8 cellular contexts compared by ENCODE assay signal in the genomic region with DNA sequence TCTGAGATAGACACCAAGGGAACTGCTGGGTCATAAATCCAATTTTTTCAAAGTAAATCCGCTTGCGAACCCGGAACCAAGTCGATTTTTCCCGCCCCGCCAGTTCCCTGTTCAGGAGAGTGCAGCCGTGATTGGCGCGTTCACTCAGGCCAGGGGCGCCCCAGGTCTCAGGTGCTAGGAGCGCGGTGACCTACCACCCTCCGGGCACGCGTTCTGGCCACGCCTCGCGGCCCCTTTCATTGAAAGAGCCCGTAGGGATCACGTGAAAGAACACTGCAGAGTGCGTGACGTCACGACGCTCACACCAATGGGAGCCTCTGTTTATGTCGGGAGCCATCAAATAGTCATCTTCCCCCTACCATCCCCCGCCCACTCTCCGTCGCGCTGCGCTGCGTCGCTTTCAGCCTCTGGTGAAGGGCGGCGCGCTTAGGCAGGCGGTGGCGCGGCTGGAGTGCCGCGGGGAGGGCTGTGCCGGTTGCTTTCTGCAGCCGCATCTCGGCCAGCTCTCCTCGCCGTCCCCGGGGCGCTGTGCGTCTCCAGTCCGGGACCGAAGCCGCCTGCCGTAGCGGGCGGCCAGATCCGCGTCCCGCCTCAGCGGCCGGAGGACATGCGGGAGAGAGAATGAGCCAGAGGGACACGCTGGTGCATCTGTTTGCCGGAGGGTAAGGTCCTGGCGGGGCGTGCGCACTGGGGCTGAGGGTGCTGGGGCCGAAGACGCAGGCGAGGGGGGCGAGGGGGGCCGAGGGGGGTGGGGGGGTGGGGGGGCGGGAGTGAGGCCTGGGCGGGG. TPM values are rescaled to one million over a fixed set of nuclear protein-coding genes. Genes with fewer than 3 reads are reported as not detected.
A peak's percentile ranks its signal among the peaks of the same experiment; 100 is the strongest.
DNase-seq lines count a peak whose midpoint lies in the region; ATAC-seq and TF ChIP-seq lines count a peak whose summit lies in the region.

A gene with protein sequence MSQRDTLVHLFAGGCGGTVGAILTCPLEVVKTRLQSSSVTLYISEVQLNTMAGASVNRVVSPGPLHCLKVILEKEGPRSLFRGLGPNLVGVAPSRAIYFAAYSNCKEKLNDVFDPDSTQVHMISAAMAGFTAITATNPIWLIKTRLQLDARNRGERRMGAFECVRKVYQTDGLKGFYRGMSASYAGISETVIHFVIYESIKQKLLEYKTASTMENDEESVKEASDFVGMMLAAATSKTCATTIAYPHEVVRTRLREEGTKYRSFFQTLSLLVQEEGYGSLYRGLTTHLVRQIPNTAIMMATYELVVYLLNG (plus strand): TSS at position 403 of the 787 bp plus-strand sequence. CDS start 219 bp downstream, at position 622.

- H3K36me3 ChIP-seq in RWPE2 (ENCODE audit: low read depth), result peaks cover 16% of the 10 kb centered on the region

- H3K27me3 Mint-ChIP-seq in activated T-helper 2 cell treated with anti-CD3 and anti-CD28 coated beads, Interferon-gamma antibody, Interleukin-2, Interleukin-4, amounts not matched to agents 10 μg/mL and 5 μg/mL and 100 μg/mL, durations not matched to agents 14 hours and 24 hours and 36 hours (ENCODE audit: low read depth), result peaks cover 13% of the 10 kb centered on the region
- H3K27me3 Mint-ChIP-seq in natural killer cell (ENCODE audit: low read depth in 2 of 2), result peaks cover under 1 to 8% of the 10 kb centered on the region in 2 donors

- no peak for TF ChIP-seq CTCF in RWPE2 (IDR thresholded peaks at IDR 0.05; ENCODE audit: poor library complexity, severe bottlenecking)
- TF ChIP-seq CTCF in natural killer cell (IDR thresholded peaks at IDR 0.05), result no peak

- H3K4me1 ChIP-seq in RWPE2 (ENCODE audit: insufficient read depth, poor library complexity, severe bottlenecking), result peaks cover 21% of the 10 kb centered on the region

- intact Hi-C loops in activated T-helper 2 cell treated with anti-CD3 and anti-CD28 coated beads, Interferon-gamma antibody, Interleukin-2, Interleukin-4, amounts not matched to agents 10 μg/mL and 5 μg/mL and 100 μg/mL, durations not matched to agents 14 hours and 24 hours and 36 hours (cut with micrococcal nuclease), result loop anchor here (1.0 to 10.0 kb wide), 4 partner anchors 36 to 1656 kb away; partner anchors contain the start of gene PLS1
- intact Hi-C loops in natural killer cell (cut with micrococcal nuclease), result loop anchor here (1.0 kb wide), 1 partner anchor 32 kb away; no protein-coding TSS in a partner anchor

- peak within 1 kb of the TSS; percentile 96 for H3K27ac Mint-ChIP-seq in activated T-helper 2 cell treated with anti-CD3 and anti-CD28 coated beads, Interferon-gamma antibody, Interleukin-2, Interleukin-4, amounts not matched to agents 10 μg/mL and 5 μg/mL and 100 μg/mL, durations not matched to agents 14 hours and 24 hours and 36 hours
- peak within 1 kb of the TSS; percentile 94 to 99 for H3K27ac Mint-ChIP-seq in natural killer cell

- H3K9me3 Mint-ChIP-seq in activated T-helper 2 cell treated with anti-CD3 and anti-CD28 coated beads, Interferon-gamma antibody, Interleukin-2, Interleukin-4, amounts not matched to agents 10 μg/mL and 5 μg/mL and 100 μg/mL, durations not matched to agents 14 hours and 24 hours and 36 hours, result no peaks in the 10 kb centered on the region
- H3K9me3 Mint-ChIP-seq in natural killer cell, result no peaks in the 10 kb centered on the region

- H3K4me1 Mint-ChIP-seq in activated T-helper 2 cell treated with anti-CD3 and anti-CD28 coated beads, Interferon-gamma antibody, Interleukin-2, Interleukin-4, amounts not matched to agents 10 μg/mL and 5 μg/mL and 100 μg/mL, durations not matched to agents 14 hours and 24 hours and 36 hours (ENCODE audit: low read depth), result peaks cover 34% of the 10 kb centered on the region
- H3K4me1 Mint-ChIP-seq in natural killer cell, result peaks cover 38 to 53% of the 10 kb centered on the region in 2 donors

- peaks cover 15% of the 10 kb centered on the region for H3K36me3 Mint-ChIP-seq in activated T-helper 2 cell treated with anti-CD3 and anti-CD28 coated beads, Interferon-gamma antibody, Interleukin-2, Interleukin-4, amounts not matched to agents 10 μg/mL and 5 μg/mL and 100 μg/mL, durations not matched to agents 14 hours and 24 hours and 36 hours (ENCODE audit: low read depth)
- H3K36me3 Mint-ChIP-seq in natural killer cell, result no peaks in the 10 kb centered on the region

- H3K27me3 ChIP-seq in RWPE2 (ENCODE audit: insufficient read depth, poor library complexity, severe bottlenecking), result no peaks in the 10 kb centered on the region

- H3K9me3 ChIP-seq in RWPE2 (ENCODE audit: severe bottlenecking), result no peaks in the 10 kb centered on the region

- H3K4me3 Mint-ChIP-seq in activated T-helper 2 cell treated with anti-CD3 and anti-CD28 coated beads, Interferon-gamma antibody, Interleukin-2, Interleukin-4, amounts not matched to agents 10 μg/mL and 5 μg/mL and 100 μg/mL, durations not matched to agents 14 hours and 24 hours and 36 hours (ENCODE audit: low read depth), result peak within 1 kb of the TSS; percentile 91
- peak within 1 kb of the TSS; percentile 96 for H3K4me3 Mint-ChIP-seq in natural killer cell

- DNase-seq in EH (ENCODE audit: low read depth) (peak; percentile 98), H4 (ENCODE audit: low spot score) (peak; percentile 99), LoVo (ENCODE audit: low spot score) (peak; percentile 96), RWPE2 (ENCODE audit: low spot score) (peak; percentile 95), fibroblast of peridontal ligament (ENCODE audit: extremely low read depth) (peak; percentile 97), natural killer cell (peak; percentile 92)
- peak; percentile 94 for DNase-seq in activated T-helper 2 cell treated with anti-CD3 and anti-CD28 coated beads, Interferon-gamma antibody, Interleukin-2, Interleukin-4, amounts not matched to agents 10 μg/mL and 5 μg/mL and 100 μg/mL, durations not matched to agents 14 hours and 24 hours and 36 hours (ENCODE audit: low spot score)
- peak; percentile 96 for DNase-seq in stimulated activated naive CD4-positive, alpha-beta T cell treated with Interleukin-2 at 50 U/mL for 16 hours (lab: John Stamatoyannopoulos, UW)

- ATAC-seq in RWPE2 (ENCODE audit: low read depth), result peak; percentile 93
- peak; percentile 95 to 99 (median 95) for ATAC-seq in natural killer cell

- H3K4me3 ChIP-seq in RWPE2 (ENCODE audit: severe bottlenecking), result peak within 1 kb of the TSS; percentile 54

- peak within 1 kb of the TSS; percentile 63 for H3K27ac ChIP-seq in RWPE2 (ENCODE audit: poor library complexity, severe bottlenecking)

RNA-seq across cellular contexts. Expression of the gene that starts here (rescaled TPM):
- total RNA-seq in H4 (2014; rRNA removed; shearing (Covaris generic)), result 41.9 and 49.7 TPM in 2 replicates
- 69.5 and 71.8 TPM in 2 replicates for total RNA-seq in activated T-helper 2 cell treated with anti-CD3 and anti-CD28 coated beads, Interferon-gamma antibody, Interleukin-2, Interleukin-4, amounts not matched to agents 10 μg/mL and 5 μg/mL and 100 μg/mL, durations not matched to agents 14 hours and 24 hours and 36 hours
- total RNA-seq in natural killer cell, result 100 to 1,000 TPM; 107 to 127 (median 126) TPM

Comparison
In these comparisons a context has a peak if more than half of its experiments do, and no peak if none do; other contexts are left out.
1. Peak in every context shown above with its lines: DNase-seq, ATAC-seq, H3K4me3 ChIP-seq and H3K27ac ChIP-seq.